1 cellular context compared by ENCODE assay signal in genomic region chr11:14520086-14520901, GRCh38.
TF ChIP-seq lines count a peak whose summit lies in the region.

TSS of gene PSMA1 (minus strand) at chr11:14520386. CDS start at chr11:14520299, 87 bp downstream.

TF ChIP-seq in SK-N-SH, 30 proteins besides CTCF, POLR2A, EP300 and RAD21 (continued from another document):
- peak; percentile 86 for TF ChIP-seq TAF1 (IDR thresholded peaks at IDR 0.05; ENCODE audit: borderline replicate concordance, low read depth, low read length)
- no peak for TF ChIP-seq NFIC (IDR thresholded peaks at IDR 0.05; ENCODE audit: borderline replicate concordance)
- peak; percentile 90 for TF ChIP-seq POLR2AphosphoS5 (IDR thresholded peaks at IDR 0.05; ENCODE audit: low read depth, low read length)
- no peak for TF ChIP-seq USF2 (IDR thresholded peaks at IDR 0.05; ENCODE audit: borderline replicate concordance, low read depth, low read length)
- no peak for TF ChIP-seq SMC3 (IDR thresholded peaks at IDR 0.05; ENCODE audit: low read depth, low read length)
- TF ChIP-seq USF1 (IDR thresholded peaks at IDR 0.05; ENCODE audit: borderline replicate concordance, low read depth): no peak
- no peak for TF ChIP-seq RFX5 (IDR thresholded peaks at IDR 0.05; ENCODE audit: low read length)
- TF ChIP-seq CHD2 (IDR thresholded peaks at IDR 0.05; ENCODE audit: low read length, partially characterized antibody): peak; percentile 87
- no peak for TF ChIP-seq NRF1 (IDR thresholded peaks at IDR 0.05; ENCODE audit: low read depth, low read length)
- no peak for TF ChIP-seq MEF2A (IDR thresholded peaks at IDR 0.05; ENCODE audit: borderline replicate concordance, low read depth)
